12 cellular contexts compared by ENCODE assay signal in genomic region chr6:14912226-14912625, GRCh38.
DNase-seq lines count a peak whose midpoint lies in the region; TF ChIP-seq lines count a peak whose summit lies in the region.
"Had no signal": no experiment of that assay in that cellular context is flagged by ENCODE, and none has a peak within 500 bp of the region (broad histone marks: within the 10 kb centered on the region; RNA-seq: fewer than 3 reads in every experiment).

No MANE protein-coding gene starts in this region.

- no peak overlapping the region for H3K4me3 Mint-ChIP-seq in endothelial cell (ENCODE audit: unreplicated experiment)

- peaks cover 1% of the 10 kb centered on the region for H3K27me3 Mint-ChIP-seq in endothelial cell (ENCODE audit: unreplicated experiment)

- H3K4me2 ChIP-seq in BLaER1 treated with 17β-estradiol and CSF1 and Interleukin-3, amounts not matched to agents 10 nM and 100 nM = peak overlapping the region; percentile 65 to 85 (median 69)
- H3K4me2 ChIP-seq in neuronal stem cell (ENCODE audit: insufficient read depth, low read length, poor library complexity, severe bottlenecking) = no peak overlapping the region
- H3K4me2 ChIP-seq in Karpas-422 (ENCODE audit: low read depth, low read length, poor library complexity, severe bottlenecking) = no peak overlapping the region

- TF ChIP-seq CTCF in endothelial cell (IDR thresholded peaks at IDR 0.05; ENCODE audit: unreplicated experiment) = no peak

- H2AFZ ChIP-seq in neuronal stem cell (ENCODE audit: low read length) (no peak overlapping the region), Karpas-422 (ENCODE audit: low read length) (no peak overlapping the region)

- H2BK15ac ChIP-seq in neuronal stem cell (ENCODE audit: low read length) = peak overlapping the region; percentile 14

- no peak overlapping the region for H2BK5ac ChIP-seq in neuronal stem cell (ENCODE audit: low read length)

- H3K9me3 Mint-ChIP-seq in endothelial cell (ENCODE audit: unreplicated experiment) = no peaks in the 10 kb centered on the region

- peak overlapping the region; percentile 77 for H3K27ac Mint-ChIP-seq in endothelial cell (ENCODE audit: unreplicated experiment)

- H3K36me3 Mint-ChIP-seq in endothelial cell (ENCODE audit: low read depth, unreplicated experiment) = no peaks in the 10 kb centered on the region

- H3K79me1 ChIP-seq in neuronal stem cell (ENCODE audit: low read depth, low read length) = no peaks in the 10 kb centered on the region

- WGBS in neuronal stem cell (ENCODE audit: extremely low coverage in 2 of 2, insufficient read length in 2 of 2, insufficient replicate concordance in 1 of 2), 2 donors = no CpG with 5 or more reads among the region's 10 CpGs

- H3K18ac ChIP-seq in neuronal stem cell (ENCODE audit: low read length) = peak overlapping the region; percentile 61

- H3K36me3 ChIP-seq in BLaER1 treated with 17β-estradiol and CSF1 and Interleukin-3, amounts not matched to agents 10 nM and 100 nM = peaks cover 0 to 13% (median 0%) of the 10 kb centered on the region in 11 experiments; a peak in 4 of 22 replicates
- H3K36me3 ChIP-seq in KOPT-K1 (ENCODE audit: insufficient read depth, low read length) (no peaks in the 10 kb centered on the region), neuronal stem cell (replicated peaks in 1 of 2; ENCODE audit: control insufficient read depth in 2 of 2, insufficient read depth in 2 of 2, low read length in 2 of 2) (no peaks in the 10 kb centered on the region), Karpas-422 (ENCODE audit: insufficient read depth, low read length) (no peaks in the 10 kb centered on the region)
- H3K36me3 ChIP-seq: SJCRH30 had no signal

- H3K23ac ChIP-seq in neuronal stem cell (ENCODE audit: low read depth, low read length, poor library complexity) = no peak overlapping the region

- peaks cover 39% of the 10 kb centered on the region for H3K4me1 Mint-ChIP-seq in endothelial cell (ENCODE audit: unreplicated experiment)

- no peak overlapping the region for H4K91ac ChIP-seq in neuronal stem cell (ENCODE audit: low read depth, low read length, poor library complexity)

- no peak overlapping the region for H3K14ac ChIP-seq in neuronal stem cell (ENCODE audit: low read length)

- H4K20me1 ChIP-seq in BLaER1 treated with 17β-estradiol and CSF1 and Interleukin-3, amounts not matched to agents 10 nM and 100 nM = no peaks in the 10 kb centered on the region
- no peaks in the 10 kb centered on the region for H4K20me1 ChIP-seq in Karpas-422 (ENCODE audit: insufficient read depth, low read depth, low read length)

- no peaks in the 10 kb centered on the region for H3K9me2 ChIP-seq in Karpas-422 (replicated peaks; ENCODE audit: insufficient read depth, low read length)

- H3K27me3 ChIP-seq in BLaER1 treated with 17β-estradiol and CSF1 and Interleukin-3, amounts not matched to agents 10 nM and 100 nM = no peaks in the 10 kb centered on the region
- H3K27me3 ChIP-seq in neuronal stem cell (ENCODE audit: control insufficient read depth in 3 of 3, insufficient read depth in 3 of 3, low read depth in 1 of 3, low read length in 3 of 3) = no peaks in the 10 kb centered on the region
- H3K27me3 ChIP-seq in Karpas-422 (ENCODE audit: low read length) = no peaks in the 10 kb centered on the region
- H3K27me3 ChIP-seq: SJCRH30 had no signal

- H3K4me3 ChIP-seq in BLaER1 treated with 17β-estradiol and CSF1 and Interleukin-3, amounts not matched to agents 10 nM and 100 nM = peak overlapping the region in 8 of 10 experiments; percentile 9 to 39 (median 28); a peak in 11 of 20 replicates
- H3K4me3 ChIP-seq in neuronal stem cell (ENCODE audit: low read length in 2 of 2) = peak overlapping the region in 1 of 2 donors; percentile 13
- no peak overlapping the region for H3K4me3 ChIP-seq in Karpas-422 (ENCODE audit: low read length)
- H3K4me3 ChIP-seq: SJCRH30 had no signal

- H3K79me2 ChIP-seq in Karpas-422 (ENCODE audit: low read length) = no peaks in the 10 kb centered on the region

- no peak overlapping the region for H2BK120ac ChIP-seq in neuronal stem cell (ENCODE audit: low read depth, low read length)

- H3K4me1 ChIP-seq in BLaER1 treated with 17β-estradiol and CSF1 and Interleukin-3, amounts not matched to agents 10 nM and 100 nM = peaks cover 47 to 62% (median 58%) of the 10 kb centered on the region in 10 experiments
- peaks cover 2 to 8% of the 10 kb centered on the region in 2 donors for H3K4me1 ChIP-seq in neuronal stem cell (ENCODE audit: control insufficient read depth in 2 of 2, insufficient read depth in 1 of 2, low read depth in 1 of 2, low read length in 2 of 2)
- H3K4me1 ChIP-seq in Karpas-422 (ENCODE audit: low read length) = peaks cover 10% of the 10 kb centered on the region

- DNase-seq in endothelial cell (ENCODE audit: low spot score) = no peak
- no peak for DNase-seq in neuronal stem cell (ENCODE audit: low spot score)
- DNase-seq in hippocampal formation (lab: John Stamatoyannopoulos, UW) = no peak
- DNase-seq in Karpas-422 = no peak
- no peak for DNase-seq in NCI-H774 (lab: John Stamatoyannopoulos, UW)
- DNase-seq: ACHN, NCI-H1417 treated with DMSO at 0.1 percent for 48 hours, NCI-H2029, NCI-H510A, SJCRH30 had no signal

- peaks cover 0 to 72% (median 57%) of the 10 kb centered on the region in 11 experiments; a peak in 20 of 22 replicates for H3K9me3 ChIP-seq in BLaER1 treated with 17β-estradiol and CSF1 and Interleukin-3, amounts not matched to agents 10 nM and 100 nM (replicated peaks in 1 of 11)
- peaks cover 20% of the 10 kb centered on the region for H3K9me3 ChIP-seq in KOPT-K1 (ENCODE audit: insufficient read depth, low read length, poor library complexity, severe bottlenecking)
- H3K9me3 ChIP-seq in neuronal stem cell (replicated peaks in 1 of 2; ENCODE audit: control insufficient read depth in 2 of 2, insufficient read depth in 1 of 2, low read depth in 1 of 2, low read length in 2 of 2) = no peaks in the 10 kb centered on the region
- no peaks in the 10 kb centered on the region for H3K9me3 ChIP-seq in Karpas-422 (ENCODE audit: low read length)
- H3K9me3 ChIP-seq: SJCRH30 had no signal

- no peak overlapping the region for H2AK5ac ChIP-seq in neuronal stem cell (ENCODE audit: low read depth, low read length)

- H3K4ac ChIP-seq in neuronal stem cell (ENCODE audit: low read length) = no peak overlapping the region

- no peak overlapping the region for H4K8ac ChIP-seq in neuronal stem cell (ENCODE audit: low read depth, low read length)

- no peak overlapping the region for H2BK12ac ChIP-seq in neuronal stem cell (ENCODE audit: low read length)

- H3K9ac ChIP-seq in BLaER1 treated with 17β-estradiol and CSF1 and Interleukin-3, amounts not matched to agents 10 nM and 100 nM = peak overlapping the region in 9 of 11 experiments; percentile 77 to 87 (median 84); a peak in 19 of 22 replicates
- H3K9ac ChIP-seq in neuronal stem cell (ENCODE audit: low read depth, low read length, poor library complexity) (peak overlapping the region; percentile 5), Karpas-422 (ENCODE audit: low read length) (no peak overlapping the region)

- peak overlapping the region; percentile 85 to 99 (median 97); a peak in 21 of 22 replicates for H3K27ac ChIP-seq in BLaER1 treated with 17β-estradiol and CSF1 and Interleukin-3, amounts not matched to agents 10 nM and 100 nM
- H3K27ac ChIP-seq in KOPT-K1 (ENCODE audit: low read depth, low read length, poor library complexity, severe bottlenecking) (peak overlapping the region; percentile 79), neuronal stem cell (replicated peaks; ENCODE audit: low read length) (no peak overlapping the region), Karpas-422 (ENCODE audit: low read length) (no peak overlapping the region)
- H3K27ac ChIP-seq: SJCRH30 had no signal

Comparison
In these comparisons a context has a peak if more than half of its experiments do, and no peak if none do; other contexts are left out.
1. H3K27ac ChIP-seq: peak in BLaER1 treated with 17β-estradiol and CSF1 and Interleukin-3, amounts not matched to agents 10 nM and 100 nM (11 of 11) and KOPT-K1 (single experiment); none in neuronal stem cell (single experiment) and Karpas-422 (single experiment).
2. H3K4me2 ChIP-seq: peak in BLaER1 treated with 17β-estradiol and CSF1 and Interleukin-3, amounts not matched to agents 10 nM and 100 nM (11 of 11); none in neuronal stem cell (single experiment) and Karpas-422 (single experiment).